Comparison of ENCODE assay signal across 29 cellular contexts in genomic region chr10:133015816-133016462, GRCh38.
"Had no signal": no experiment of that assay in that cellular context is flagged by ENCODE, and none has a peak within 500 bp of the region (broad histone marks: within the 10 kb centered on the region; RNA-seq: fewer than 3 reads in every experiment).

No MANE protein-coding gene starts in this region.

- H3K27me3 ChIP-seq: brain microvascular endothelial cell had no signal

- H3K9me3 Mint-ChIP-seq: activated B cell treated with CpG ODN at 0.5 μM for 24 hours; activated CD8-positive, alpha-beta T cell treated with anti-CD3 and anti-CD28 coated beads for 36 hours; activated T-cell treated with anti-CD3 and anti-CD28 coated beads, Interleukin-2, amount 50 U/mL, for 4 hours; activated T-helper 17 cell treated with anti-CD3 and anti-CD28 coated beads, Interleukin-2, amount 50 U/mL, for 72 hours; T-helper 2 cell treated with Interferon-gamma antibody and Interleukin-4, amounts not matched to agents 5 μg/mL and 100 μg/mL, for 36 hours had no signal

- H3K27me3 Mint-ChIP-seq: activated B cell treated with CpG ODN at 0.5 μM for 24 hours had no signal

- ATAC-seq: activated CD4-positive, CD25-positive, alpha-beta regulatory T cell treated with anti-CD3 and anti-CD28 coated beads, Interleukin-2, amount 50 U/mL, for 24 hours; activated CD8-positive, alpha-beta T cell treated with anti-CD3 and anti-CD28 coated beads for 36 hours; activated T-cell treated with anti-CD3 and anti-CD28 coated beads, Interleukin-2, amount 50 U/mL, for 4 hours; activated T-helper 17 cell treated with anti-CD3 and anti-CD28 coated beads, Interleukin-2, amount 50 U/mL, for 72 hours; gastroesophageal sphincter; T-helper 17 cell had no signal

- H3K27ac ChIP-seq: brain microvascular endothelial cell, epithelial cell of prostate, esophagus squamous epithelium, gastroesophageal sphincter, WERI-Rb-1 had no signal

- H3K4me1 ChIP-seq: esophagus squamous epithelium, gastroesophageal sphincter had no signal

- H3K36me3 ChIP-seq: brain microvascular endothelial cell, esophagus squamous epithelium, gastroesophageal sphincter, WERI-Rb-1 had no signal

- H3K27ac Mint-ChIP-seq: activated B cell treated with CpG ODN at 0.5 μM for 24 hours; activated CD8-positive, alpha-beta T cell treated with anti-CD3 and anti-CD28 coated beads for 36 hours; activated naive CD8-positive, alpha-beta T cell; activated T-helper 17 cell treated with anti-CD3 and anti-CD28 coated beads, Interleukin-2, amount 50 U/mL, for 72 hours; T-helper 17 cell; T-helper 2 cell treated with Interferon-gamma antibody and Interleukin-4, amounts not matched to agents 5 μg/mL and 100 μg/mL, for 36 hours had no signal

- H3K36me3 Mint-ChIP-seq: activated naive CD8-positive, alpha-beta T cell had no signal

- DNase-seq: activated B cell treated with CpG ODN at 0.5 μM for 24 hours; activated CD4-positive, alpha-beta T cell treated with anti-CD3 and anti-CD28 coated beads for 48 hours; activated CD4-positive, alpha-beta T cell treated with anti-CD3 and anti-CD28 coated beads, Interleukin-2, amount 50 U/mL, for 1 hour; activated CD4-positive, alpha-beta T cell treated with anti-CD3 and anti-CD28 coated beads, Interleukin-2, amount 50 U/mL, for 48 hours; activated CD8-positive, alpha-beta memory T cell treated with anti-CD3 and anti-CD28 coated beads for 24 hours; activated CD8-positive, alpha-beta T cell treated with anti-CD3 and anti-CD28 coated beads for 36 hours; activated effector memory CD4-positive, alpha-beta T cell treated with Interleukin-2 at 50 U/mL for 16 hours; activated gamma-delta T cell treated with Interleukin-2 at 50 U/mL for 16 hours; activated naive CD4-positive, alpha-beta T cell treated with anti-CD3 and anti-CD28 coated beads, Interleukin-2, amount 50 U/mL, for 16 hours; activated naive CD4-positive, alpha-beta T cell treated with Interleukin-2 at 50 U/mL for 16 hours; activated T-cell treated with anti-CD3 and anti-CD28 coated beads, Interleukin-2, amount 50 U/mL, for 4 hours; amniotic stem cell; anterior cingulate cortex; brain microvascular endothelial cell; caudate nucleus; cortex of kidney; effector CD8-positive, alpha-beta T cell; esophagus squamous epithelium; foreskin melanocyte; T-helper 1 cell; T-helper 17 cell; T1000; WERI-Rb-1 had no signal

- H3K9me3 ChIP-seq: esophagus squamous epithelium, gastroesophageal sphincter had no signal

- H3K4me3 ChIP-seq: esophagus squamous epithelium, gastroesophageal sphincter had no signal

- H3K4me1 Mint-ChIP-seq: activated B cell treated with CpG ODN at 0.5 μM for 24 hours; activated T-helper 17 cell treated with anti-CD3 and anti-CD28 coated beads, Interleukin-2, amount 50 U/mL, for 72 hours; T-helper 17 cell had no signal

- H3K4me3 Mint-ChIP-seq: activated B cell treated with CpG ODN at 0.5 μM for 24 hours; activated CD8-positive, alpha-beta T cell treated with anti-CD3 and anti-CD28 coated beads for 36 hours; activated naive CD8-positive, alpha-beta T cell; activated T-cell treated with anti-CD3 and anti-CD28 coated beads, Interleukin-2, amount 50 U/mL, for 4 hours; activated T-helper 17 cell treated with anti-CD3 and anti-CD28 coated beads, Interleukin-2, amount 50 U/mL, for 72 hours; T-helper 17 cell; T-helper 2 cell treated with Interferon-gamma antibody and Interleukin-4, amounts not matched to agents 5 μg/mL and 100 μg/mL, for 36 hours had no signal
